10 cellular contexts compared by ENCODE assay signal in genomic region chr1:12088607-12089006, GRCh38. TPM values are rescaled to one million over a fixed set of nuclear protein-coding genes. Genes with fewer than 3 reads are reported as not detected.
DNase-seq lines count a peak whose midpoint lies in the region; ATAC-seq lines count a peak whose summit lies in the region.
"Had no signal": no experiment of that assay in that cellular context is flagged by ENCODE, and none has a peak within 500 bp of the region (broad histone marks: within the 10 kb centered on the region; RNA-seq: fewer than 3 reads in every experiment).

No MANE protein-coding gene starts in this region.

- no peaks in the 10 kb centered on the region for H3K36me3 Mint-ChIP-seq in T-helper 17 cell (ENCODE audit: low read depth)
- peaks cover 46% of the 10 kb centered on the region for H3K36me3 Mint-ChIP-seq in activated T-helper 1 cell treated with anti-CD3 and anti-CD28 coated beads, Interleukin-12 subunit alpha, Interleukin-12 subunit beta, Interleukin-2, Interleukin-4 antibody, amounts not matched to agents 30 ng/mL and 10 ng/mL and 1 ng/mL, durations not matched to agents 14 hours and 24 hours and 36 hours (ENCODE audit: low read depth)
- peaks cover 0 to 5% (median 0%) of the 10 kb centered on the region in 3 donors for H3K36me3 Mint-ChIP-seq in naive thymus-derived CD8-positive, alpha-beta T cell

- DNase-seq in GF-D8 (lab: John Stamatoyannopoulos, UW) (peak; percentile 73), T-helper 17 cell (no peak), superior temporal gyrus (ENCODE audit: extremely low spot score) (no peak)
- peak; percentile 38 for DNase-seq in activated T-helper 1 cell treated with anti-CD3 and anti-CD28 coated beads, Interleukin-12 subunit alpha, Interleukin-12 subunit beta, Interleukin-2, Interleukin-4 antibody, amounts not matched to agents 30 ng/mL and 10 ng/mL and 1 ng/mL, durations not matched to agents 14 hours and 24 hours and 36 hours (ENCODE audit: low spot score)
- peak in 9 of 10 donors; percentile 13 to 70 (median 39) for DNase-seq in naive thymus-derived CD8-positive, alpha-beta T cell
- DNase-seq: Caco-2 had no signal

- no peaks in the 10 kb centered on the region for H3K27me3 Mint-ChIP-seq in T-helper 17 cell
- H3K27me3 Mint-ChIP-seq in activated T-helper 1 cell treated with anti-CD3 and anti-CD28 coated beads, Interleukin-12 subunit alpha, Interleukin-12 subunit beta, Interleukin-2, Interleukin-4 antibody, amounts not matched to agents 30 ng/mL and 10 ng/mL and 1 ng/mL, durations not matched to agents 14 hours and 24 hours and 36 hours (ENCODE audit: insufficient read depth), result no peaks in the 10 kb centered on the region
- no peaks in the 10 kb centered on the region for H3K27me3 Mint-ChIP-seq in naive thymus-derived CD8-positive, alpha-beta T cell

- peak overlapping the region; percentile 83 for H3K4me3 Mint-ChIP-seq in T-helper 17 cell
- H3K4me3 Mint-ChIP-seq in activated T-helper 1 cell treated with anti-CD3 and anti-CD28 coated beads, Interleukin-12 subunit alpha, Interleukin-12 subunit beta, Interleukin-2, Interleukin-4 antibody, amounts not matched to agents 30 ng/mL and 10 ng/mL and 1 ng/mL, durations not matched to agents 14 hours and 24 hours and 36 hours, result peak overlapping the region; percentile 51
- peak overlapping the region; percentile 52 to 87 (median 74) for H3K4me3 Mint-ChIP-seq in naive thymus-derived CD8-positive, alpha-beta T cell

- no peaks in the 10 kb centered on the region for H3K9me3 ChIP-seq in T-helper 17 cell (ENCODE audit: control insufficient read depth, low read length, poor library complexity, severe bottlenecking)
- H3K9me3 ChIP-seq: Caco-2 had no signal

- peak overlapping the region; percentile 94 for H3K27ac Mint-ChIP-seq in T-helper 17 cell
- H3K27ac Mint-ChIP-seq in activated T-helper 1 cell treated with anti-CD3 and anti-CD28 coated beads, Interleukin-12 subunit alpha, Interleukin-12 subunit beta, Interleukin-2, Interleukin-4 antibody, amounts not matched to agents 30 ng/mL and 10 ng/mL and 1 ng/mL, durations not matched to agents 14 hours and 24 hours and 36 hours, result peak overlapping the region; percentile 95
- peak overlapping the region; percentile 75 to 91 (median 84) for H3K27ac Mint-ChIP-seq in naive thymus-derived CD8-positive, alpha-beta T cell

- POLR2A ChIA-PET in naive thymus-derived CD8-positive, alpha-beta T cell (lab: Charles Lee), result interaction anchor here (0.9 to 1.4 kb wide), 6 partner anchors 14 to 181 kb away, joined by 3 to 5 read pairs (median 4); partner anchors contain the start of gene MFN2

- peaks cover 21% of the 10 kb centered on the region for H3K9me3 Mint-ChIP-seq in activated T-helper 1 cell treated with anti-CD3 and anti-CD28 coated beads, Interleukin-12 subunit alpha, Interleukin-12 subunit beta, Interleukin-2, Interleukin-4 antibody, amounts not matched to agents 30 ng/mL and 10 ng/mL and 1 ng/mL, durations not matched to agents 14 hours and 24 hours and 36 hours
- peaks cover 0 to 15% (median 5%) of the 10 kb centered on the region in 9 donors for H3K9me3 Mint-ChIP-seq in naive thymus-derived CD8-positive, alpha-beta T cell

- intact Hi-C loops in activated T-helper 1 cell treated with anti-CD3 and anti-CD28 coated beads, Interleukin-12 subunit alpha, Interleukin-12 subunit beta, Interleukin-2, Interleukin-4 antibody, amounts not matched to agents 30 ng/mL and 10 ng/mL and 1 ng/mL, durations not matched to agents 14 hours and 24 hours and 36 hours (cut with micrococcal nuclease), result loop anchor here (1.0 kb wide), 2 partner anchors 20 to 41 kb away; no protein-coding TSS in a partner anchor

- peak; percentile 55 for ATAC-seq in T-helper 17 cell
- peak; percentile 65 to 74 for ATAC-seq in naive thymus-derived CD8-positive, alpha-beta T cell
- no peak for ATAC-seq in GM19023 (IDR thresholded peaks at IDR 0.05; ENCODE audit: unreplicated experiment)
- no peak for ATAC-seq in GM18909 (IDR thresholded peaks at IDR 0.05; ENCODE audit: poor library complexity, unreplicated experiment)
- ATAC-seq in HG03565 (IDR thresholded peaks at IDR 0.05; ENCODE audit: unreplicated experiment), result no peak

- H3K4me1 Mint-ChIP-seq in T-helper 17 cell, result peaks cover 31% of the 10 kb centered on the region
- peaks cover 51% of the 10 kb centered on the region for H3K4me1 Mint-ChIP-seq in activated T-helper 1 cell treated with anti-CD3 and anti-CD28 coated beads, Interleukin-12 subunit alpha, Interleukin-12 subunit beta, Interleukin-2, Interleukin-4 antibody, amounts not matched to agents 30 ng/mL and 10 ng/mL and 1 ng/mL, durations not matched to agents 14 hours and 24 hours and 36 hours (ENCODE audit: low read depth)
- H3K4me1 Mint-ChIP-seq in naive thymus-derived CD8-positive, alpha-beta T cell, result peaks cover 31 to 48% (median 45%) of the 10 kb centered on the region in 4 donors

RNA-seq across cellular contexts. Expression of gene TNFRSF8, which starts 25.5 kb away (rescaled TPM):
- total RNA-seq in T-helper 17 cell, result under 1 TPM; 0.20 to 0.34 TPM
- total RNA-seq in activated T-helper 1 cell treated with anti-CD3 and anti-CD28 coated beads, Interleukin-12 subunit alpha, Interleukin-12 subunit beta, Interleukin-2, Interleukin-4 antibody, amounts not matched to agents 30 ng/mL and 10 ng/mL and 1 ng/mL, durations not matched to agents 14 hours and 24 hours and 36 hours, result 26.9 and 27.9 TPM in 2 replicates
- not detected for total RNA-seq in naive thymus-derived CD8-positive, alpha-beta T cell
- polyA plus RNA-seq in naive thymus-derived CD8-positive, alpha-beta T cell, result not detected
- total RNA-seq: Caco-2, MCF 10A had no signal

Comparison
In these comparisons a context has a peak if more than half of its experiments do, and no peak if none do; other contexts are left out.
1. DNase-seq: peak in GF-D8 (single experiment), activated T-helper 1 cell treated with anti-CD3 and anti-CD28 coated beads, Interleukin-12 subunit alpha, Interleukin-12 subunit beta, Interleukin-2, Interleukin-4 antibody, amounts not matched to agents 30 ng/mL and 10 ng/mL and 1 ng/mL, durations not matched to agents 14 hours and 24 hours and 36 hours (single experiment) and naive thymus-derived CD8-positive, alpha-beta T cell (9 of 10); none in T-helper 17 cell (0 of 3) and superior temporal gyrus (single experiment).
2. ATAC-seq: peak in T-helper 17 cell (single experiment) and naive thymus-derived CD8-positive, alpha-beta T cell (2 of 2); none in GM19023 (single experiment), GM18909 (single experiment) and HG03565 (single experiment).
3. RNA of gene TNFRSF8, which starts 25.5 kb away (total RNA-seq): 26.9 to 27.9 TPM in activated T-helper 1 cell treated with anti-CD3 and anti-CD28 coated beads, Interleukin-12 subunit alpha, Interleukin-12 subunit beta, Interleukin-2, Interleukin-4 antibody, amounts not matched to agents 30 ng/mL and 10 ng/mL and 1 ng/mL, durations not matched to agents 14 hours and 24 hours and 36 hours; 0.20 to 0.34 TPM in T-helper 17 cell and not detected in naive thymus-derived CD8-positive, alpha-beta T cell; every median in the first group is over 10 times any median in the second.
4. Peak in every context shown above with its lines, with median percentiles within 50 percentile points of each other: H3K27ac Mint-ChIP-seq and H3K4me3 Mint-ChIP-seq.